20 cellular contexts compared by ENCODE assay signal in the genomic region with DNA sequence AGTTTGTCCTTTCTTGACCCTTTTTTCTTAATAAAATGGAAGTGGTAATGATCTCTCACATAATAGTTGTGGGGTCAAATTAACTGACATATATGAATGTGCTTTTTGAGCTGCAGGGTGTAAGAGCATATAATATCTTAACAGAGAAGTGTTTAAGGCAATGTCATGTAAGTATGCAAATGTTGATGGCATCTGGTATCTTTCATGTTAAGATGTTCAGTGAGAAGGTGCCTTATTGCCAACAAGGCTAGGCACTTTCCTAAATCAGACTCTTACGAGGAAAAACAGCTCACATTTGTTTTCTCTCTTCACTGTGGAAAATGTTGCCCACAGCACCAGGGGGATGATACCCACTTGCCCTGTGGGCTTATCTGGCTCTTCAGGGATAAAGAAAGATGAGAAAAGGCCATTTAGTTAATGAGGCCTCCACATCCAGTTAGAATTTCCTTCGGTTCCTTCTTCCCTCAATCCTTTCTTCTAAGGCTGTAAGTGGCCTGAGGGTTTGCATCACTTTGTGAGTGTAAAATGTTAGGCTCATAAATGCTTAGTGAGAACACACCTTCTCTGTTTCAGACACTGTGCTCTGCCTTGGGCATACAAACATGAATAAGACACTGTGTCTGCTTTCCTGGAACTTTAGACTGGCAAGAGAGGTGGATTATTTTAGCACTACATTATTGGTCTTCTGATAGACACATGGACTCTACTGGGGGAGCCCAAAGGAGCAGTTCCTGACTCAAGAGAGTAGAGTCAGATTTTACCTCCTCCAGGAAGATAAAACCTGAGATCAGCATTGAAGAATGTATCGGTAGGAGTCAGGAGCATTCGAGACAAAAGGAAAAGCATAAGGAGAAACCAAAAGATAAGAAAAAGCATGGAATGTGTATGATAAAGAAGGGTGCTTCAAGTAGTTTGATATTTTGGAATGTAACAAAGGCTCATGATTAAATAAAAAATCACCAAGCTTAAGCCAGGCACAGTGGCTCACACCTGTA.
DNase-seq lines count a peak whose midpoint lies in the region; ATAC-seq and TF ChIP-seq lines count a peak whose summit lies in the region.
"Had no signal": no experiment of that assay in that cellular context is flagged by ENCODE, and none has a peak within 500 bp of the region (broad histone marks: within the 10 kb centered on the region; RNA-seq: fewer than 3 reads in every experiment).

No MANE protein-coding gene starts in this region.

- H3K4me3 Mint-ChIP-seq in endodermal cell = no peak overlapping the region
- no peak overlapping the region for H3K4me3 Mint-ChIP-seq in mesothelial cell of epicardium
- H3K4me3 Mint-ChIP-seq: CD8-positive, alpha-beta memory T cell; H9 had no signal

- DNase-seq in endodermal cell (no peak), mesothelial cell of epicardium (ENCODE audit: low spot score in 2 of 2, unreplicated experiment in 2 of 2) (no peak), sigmoid colon (no peak), thyroid gland (no peak)
- DNase-seq in NK-92 treated with Interleukin-12 subunit alpha and Interleukin-12 subunit beta, amount 100 ng/mL, for 24 hours (lab: John Stamatoyannopoulos, UW) = no peak
- no peak for DNase-seq in activated CD4-positive, alpha-beta T cell treated with anti-CD3 and anti-CD28 coated beads, Interleukin-2, amount 50 U/mL, for 48 hours
- DNase-seq: C1 segment of cervical spinal cord; CD8-positive, alpha-beta memory T cell; DMS79 treated with DMSO at 0.1 percent for 48 hours; H9; Kasumi-1; NCI-H1092 treated with DMSO at 0.1 percent for 48 hours; NCI-H146; NCI-H2029 treated with DMSO at 0.1 percent for 48 hours; NCI-H2171 treated with DMSO at 0.1 percent for 48 hours; NCI-H446 treated with DMSO at 0.1 percent for 48 hours; Right ventricle myocardium superior; SK-N-SH had no signal

- no peak overlapping the region for H3K4me2 ChIP-seq in Loucy (ENCODE audit: low read depth, low read length, poor library complexity, severe bottlenecking)
- H3K4me2 ChIP-seq: SK-N-SH had no signal

- H3K36me3 Mint-ChIP-seq in endodermal cell (ENCODE audit: low read depth) (peaks cover 28% of the 10 kb centered on the region), mesothelial cell of epicardium (peaks cover 35% of the 10 kb centered on the region)
- H3K36me3 Mint-ChIP-seq: CD8-positive, alpha-beta memory T cell had no signal

- H3K27ac Mint-ChIP-seq in endodermal cell (peak overlapping the region; percentile 8), mesothelial cell of epicardium (peak overlapping the region; percentile 30)
- H3K27ac Mint-ChIP-seq: CD8-positive, alpha-beta memory T cell had no signal

- H2AFZ ChIP-seq in Loucy (ENCODE audit: low read length) = peak overlapping the region; percentile 67; the same call in 1 of the 2 replicates

- H3K4me1 Mint-ChIP-seq in endodermal cell (no peaks in the 10 kb centered on the region), mesothelial cell of epicardium (peaks cover 21% of the 10 kb centered on the region)

- H3K4me1 ChIP-seq in Loucy (ENCODE audit: insufficient read depth, low read length, poor library complexity, severe bottlenecking) (peaks cover 29% of the 10 kb centered on the region), endodermal cell (ENCODE audit: control insufficient read depth, insufficient read depth, low read length) (no peaks in the 10 kb centered on the region), sigmoid colon (peaks cover 0 to 16% (median 7%) of the 10 kb centered on the region in 4 donors), thyroid gland (no peaks in the 10 kb centered on the region)

- no peak for TF ChIP-seq POLR2A in sigmoid colon (IDR thresholded peaks at IDR 0.05)
- TF ChIP-seq POLR2A in thyroid gland (IDR thresholded peaks at IDR 0.05) = no peak

- H3K4me3 ChIP-seq in Loucy (ENCODE audit: low read length, poor library complexity, severe bottlenecking) = no peak overlapping the region
- H3K4me3 ChIP-seq in endodermal cell (ENCODE audit: low read length) = no peak overlapping the region
- H3K4me3 ChIP-seq in sigmoid colon = no peak overlapping the region
- H3K4me3 ChIP-seq in thyroid gland (replicated peaks in 1 of 3) = no peak overlapping the region

- WGBS in endodermal cell (ENCODE audit: insufficient coverage in 1 of 2, insufficient read length in 1 of 2), 2 experiments = 87 to 93% methylated on average over 3 to 4 of the region's 4 CpGs
- WGBS in sigmoid colon, 2 donors = 90 to 95% methylated on average over 4 of the region's 4 CpGs
- whole genome bisulfite sequencing in thyroid gland, 2 donors = 97% methylated on average over 4 of the region's 4 CpGs

- H3K27ac ChIP-seq in endodermal cell (ENCODE audit: low read depth, low read length) (no peak overlapping the region), sigmoid colon (peak overlapping the region in 3 of 4 donors; percentile 54 to 72 (median 55)), thyroid gland (no peak overlapping the region)

- no peaks in the 10 kb centered on the region for H3K27me3 ChIP-seq in Loucy (ENCODE audit: insufficient read depth, low read length, poor library complexity, severe bottlenecking)
- no peaks in the 10 kb centered on the region for H3K27me3 ChIP-seq in endodermal cell (ENCODE audit: control insufficient read depth, insufficient read depth, low read length, poor library complexity, severe bottlenecking)
- no peaks in the 10 kb centered on the region for H3K27me3 ChIP-seq in sigmoid colon
- H3K27me3 ChIP-seq in thyroid gland = no peaks in the 10 kb centered on the region

- H3K9me3 Mint-ChIP-seq in endodermal cell (no peaks in the 10 kb centered on the region), mesothelial cell of epicardium (no peaks in the 10 kb centered on the region)
- H3K9me3 Mint-ChIP-seq: CD8-positive, alpha-beta memory T cell; H9 had no signal

- TF ChIP-seq CTCF in Loucy (conservative IDR thresholded peaks at IDR 0.05; ENCODE audit: low read length) (no peak), endodermal cell (conservative IDR thresholded peaks at IDR 0.05) (no peak), mesothelial cell of epicardium (IDR thresholded peaks at IDR 0.05; ENCODE audit: unreplicated experiment) (no peak), sigmoid colon (IDR thresholded peaks at IDR 0.05) (no peak), thyroid gland (IDR thresholded peaks at IDR 0.05) (no peak)

- no peaks in the 10 kb centered on the region for H3K9me2 ChIP-seq in Loucy (replicated peaks; ENCODE audit: low read depth, low read length)
- H3K9me2 ChIP-seq: SK-N-SH had no signal

- H3K9ac ChIP-seq in Loucy (ENCODE audit: low read depth, low read length, poor library complexity, severe bottlenecking) (no peak overlapping the region), endodermal cell (ENCODE audit: extremely low read depth, low read length, poor library complexity, severe bottlenecking) (no peak overlapping the region)
- H3K9ac ChIP-seq: SK-N-SH had no signal

- no peak for TF ChIP-seq EP300 in sigmoid colon (IDR thresholded peaks at IDR 0.05)

- H3K9me3 ChIP-seq in Loucy (ENCODE audit: insufficient read depth, low read depth, low read length) = no peaks in the 10 kb centered on the region
- H3K9me3 ChIP-seq in endodermal cell (ENCODE audit: control insufficient read depth, low read length) = no peaks in the 10 kb centered on the region
- no peaks in the 10 kb centered on the region for H3K9me3 ChIP-seq in sigmoid colon
- no peaks in the 10 kb centered on the region for H3K9me3 ChIP-seq in thyroid gland
- H3K9me3 ChIP-seq: SK-N-SH had no signal

- H3F3A ChIP-seq in Loucy (ENCODE audit: low read depth) = no peaks in the 10 kb centered on the region; the same call in 1 of the 2 replicates

- no peaks in the 10 kb centered on the region for H4K20me1 ChIP-seq in Loucy (ENCODE audit: insufficient read depth, low read length, poor library complexity, severe bottlenecking)

- H3K36me3 ChIP-seq in Loucy (ENCODE audit: insufficient read depth, low read length) (no peaks in the 10 kb centered on the region), endodermal cell (ENCODE audit: control insufficient read depth, insufficient read depth, low read length) (peaks cover 65% of the 10 kb centered on the region), sigmoid colon (no peaks in the 10 kb centered on the region), thyroid gland (no peaks in the 10 kb centered on the region)

- ATAC-seq in HG03342 (IDR thresholded peaks at IDR 0.05; ENCODE audit: unreplicated experiment) = no peak

- H3K27me3 Mint-ChIP-seq in endodermal cell (ENCODE audit: insufficient read depth) (no peaks in the 10 kb centered on the region), mesothelial cell of epicardium (ENCODE audit: low read depth) (no peaks in the 10 kb centered on the region)

- intact Hi-C loops in sigmoid colon (cut with DNase I) (no loop called here), thyroid gland (cut with DNase I) (no loop called here)

- H3K79me2 ChIP-seq in Loucy (ENCODE audit: insufficient read depth, low read length) = no peaks in the 10 kb centered on the region

Comparison
In these comparisons a context has a peak if more than half of its experiments do, and no peak if none do; other contexts are left out.
1. H3K27ac ChIP-seq: peak in sigmoid colon (3 of 4); none in endodermal cell (single experiment) and thyroid gland (0 of 3).